In genomic region chr5:10624679-10625078, GRCh38 we compare ENCODE assay signal across 23 cellular contexts.
"Had no signal": no experiment of that assay in that cellular context is flagged by ENCODE, and none has a peak within 500 bp of the region (broad histone marks: within the 10 kb centered on the region; RNA-seq: fewer than 3 reads in every experiment).

No MANE protein-coding gene starts in this region.

- H3K27ac ChIP-seq: adrenal gland, PC-9 had no signal

- H3K4me3 ChIP-seq: adrenal gland, PC-9 had no signal

- ATAC-seq: activated CD8-positive, alpha-beta memory T cell treated with anti-CD3 and anti-CD28 coated beads, Interleukin-2, amount 10 ng/mL, durations not matched to agents 7 days and 5 days had no signal

- H3K4me3 Mint-ChIP-seq: activated B cell treated with CpG ODN at 0.5 μM for 24 hours; activated CD4-positive, alpha-beta T cell treated with anti-CD3 and anti-CD28 coated beads, Interleukin-2, amount 10 ng/mL, durations not matched to agents 24 days and 14 days; activated CD8-positive, alpha-beta memory T cell treated with anti-CD3 and anti-CD28 coated beads, Interleukin-2, amount 10 ng/mL, durations not matched to agents 7 days and 5 days; activated naive CD4-positive, alpha-beta T cell treated with anti-CD3 and anti-CD28 coated beads for 36 hours; activated naive CD8-positive, alpha-beta T cell; activated T-cell treated with anti-CD3 and anti-CD28 coated beads, Interleukin-2, amount 50 U/mL, for 24 hours; T-helper 1 cell treated with Interleukin-12 subunit alpha and Interleukin-12 subunit beta and Interleukin-4 antibody, amounts not matched to agents 30 μg/mL and 1 μg/mL, for 36 hours had no signal

- DNase-seq: activated B cell treated with CpG ODN at 0.5 μM for 24 hours; activated CD4-positive, alpha-beta T cell treated with anti-CD3 and anti-CD28 coated beads for 1 hour; activated CD4-positive, alpha-beta T cell treated with anti-CD3 and anti-CD28 coated beads, Interleukin-2, amount 10 ng/mL, durations not matched to agents 24 days and 14 days; activated CD4-positive, alpha-beta T cell treated with anti-CD3 and anti-CD28 coated beads, Interleukin-2, amount 50 U/mL, for 48 hours; activated CD8-positive, alpha-beta memory T cell treated with anti-CD3 and anti-CD28 coated beads, Interleukin-2, amount 10 ng/mL, durations not matched to agents 7 days and 5 days; activated effector memory CD4-positive, alpha-beta T cell treated with anti-CD3 and anti-CD28 coated beads, Interleukin-2, amount 50 U/mL, for 16 hours; activated naive CD4-positive, alpha-beta T cell treated with anti-CD3 and anti-CD28 coated beads for 36 hours; activated T-cell treated with anti-CD3 and anti-CD28 coated beads, Interleukin-2, amount 50 U/mL, for 24 hours; anterior cingulate cortex; central memory CD4-positive, alpha-beta T cell; KG1; NCI-H1092; NCI-H1417 treated with DMSO at 0.1 percent for 48 hours; NCI-H2081; NCI-H446; NCI-H524; PC-9; SHP77 treated with DMSO at 0.1 percent for 48 hours; T-helper 9 cell had no signal

- H2AFZ ChIP-seq: PC-9 had no signal

- H3K27ac Mint-ChIP-seq: activated B cell treated with CpG ODN at 0.5 μM for 24 hours; activated CD4-positive, alpha-beta T cell treated with anti-CD3 and anti-CD28 coated beads, Interleukin-2, amount 10 ng/mL, durations not matched to agents 24 days and 14 days; activated CD8-positive, alpha-beta memory T cell treated with anti-CD3 and anti-CD28 coated beads, Interleukin-2, amount 10 ng/mL, durations not matched to agents 7 days and 5 days; activated naive CD4-positive, alpha-beta T cell treated with anti-CD3 and anti-CD28 coated beads for 36 hours; activated naive CD8-positive, alpha-beta T cell; activated T-cell treated with anti-CD3 and anti-CD28 coated beads, Interleukin-2, amount 50 U/mL, for 24 hours; T-helper 1 cell treated with Interleukin-12 subunit alpha and Interleukin-12 subunit beta and Interleukin-4 antibody, amounts not matched to agents 30 μg/mL and 1 μg/mL, for 36 hours had no signal

- H3K9me3 ChIP-seq: adrenal gland had no signal

- H3K36me3 ChIP-seq: adrenal gland had no signal

- H3K9me3 Mint-ChIP-seq: activated T-cell treated with anti-CD3 and anti-CD28 coated beads, Interleukin-2, amount 50 U/mL, for 24 hours had no signal

- H3K27me3 ChIP-seq: adrenal gland had no signal

- H3K27me3 Mint-ChIP-seq: activated B cell treated with CpG ODN at 0.5 μM for 24 hours; activated CD4-positive, alpha-beta T cell treated with anti-CD3 and anti-CD28 coated beads, Interleukin-2, amount 10 ng/mL, durations not matched to agents 24 days and 14 days; activated naive CD8-positive, alpha-beta T cell; IgD-negative memory B cell had no signal

- H3K4me2 ChIP-seq: PC-9 had no signal
